In the genomic region with DNA sequence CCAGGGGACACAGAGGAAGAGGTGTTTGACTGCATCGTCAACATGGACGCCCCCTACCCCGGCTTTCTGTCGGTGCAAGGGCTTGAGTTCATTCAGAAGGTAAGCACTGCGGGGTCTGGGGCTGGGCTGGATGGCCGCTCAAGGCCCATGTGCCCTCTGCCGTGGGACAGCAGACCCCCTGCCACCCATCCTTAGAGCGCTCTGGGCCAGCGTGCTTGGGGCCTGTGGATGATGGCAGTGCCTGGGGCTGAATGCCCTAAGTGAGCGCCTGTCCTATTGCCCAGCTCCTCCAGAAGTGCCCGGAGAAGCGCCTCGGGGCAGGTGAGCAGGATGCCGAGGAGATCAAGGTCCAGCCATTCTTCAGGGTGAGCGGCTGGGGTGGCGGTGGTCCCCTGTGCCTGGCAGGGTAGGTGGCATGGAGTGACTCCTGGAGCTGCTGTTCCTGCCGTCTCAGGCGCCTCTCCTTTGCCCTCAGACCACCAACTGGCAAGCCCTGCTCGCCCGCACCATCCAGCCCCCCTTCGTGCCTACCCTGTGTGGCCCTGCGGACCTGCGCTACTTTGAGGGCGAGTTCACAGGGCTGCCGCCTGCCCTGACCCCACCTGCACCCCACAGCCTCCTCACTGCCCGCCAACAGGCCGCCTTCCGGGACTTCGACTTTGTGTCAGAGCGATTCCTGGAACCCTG, we compare ENCODE assay signal across 1 cellular context.
TF ChIP-seq lines count a peak whose summit lies in the region.

No MANE protein-coding gene starts in this region.

TF ChIP-seq in SK-N-SH, 30 proteins besides CTCF, POLR2A, EP300 and RAD21:
- no peak for TF ChIP-seq SMC3 (IDR thresholded peaks at IDR 0.05; ENCODE audit: low read depth, low read length)
- TF ChIP-seq TAF1 (IDR thresholded peaks at IDR 0.05; ENCODE audit: borderline replicate concordance, low read depth, low read length), result no peak
- TF ChIP-seq, protein P1, sequence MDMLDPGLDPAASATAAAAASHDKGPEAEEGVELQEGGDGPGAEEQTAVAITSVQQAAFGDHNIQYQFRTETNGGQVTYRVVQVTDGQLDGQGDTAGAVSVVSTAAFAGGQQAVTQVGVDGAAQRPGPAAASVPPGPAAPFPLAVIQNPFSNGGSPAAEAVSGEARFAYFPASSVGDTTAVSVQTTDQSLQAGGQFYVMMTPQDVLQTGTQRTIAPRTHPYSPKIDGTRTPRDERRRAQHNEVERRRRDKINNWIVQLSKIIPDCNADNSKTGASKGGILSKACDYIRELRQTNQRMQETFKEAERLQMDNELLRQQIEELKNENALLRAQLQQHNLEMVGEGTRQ (IDR thresholded peaks at IDR 0.05; ENCODE audit: borderline replicate concordance, low read depth, low read length), result no peak
- no peak for TF ChIP-seq GATA2 (CRISPR knock-in tag; IDR thresholded peaks at IDR 0.05)
- TF ChIP-seq, protein P2, sequence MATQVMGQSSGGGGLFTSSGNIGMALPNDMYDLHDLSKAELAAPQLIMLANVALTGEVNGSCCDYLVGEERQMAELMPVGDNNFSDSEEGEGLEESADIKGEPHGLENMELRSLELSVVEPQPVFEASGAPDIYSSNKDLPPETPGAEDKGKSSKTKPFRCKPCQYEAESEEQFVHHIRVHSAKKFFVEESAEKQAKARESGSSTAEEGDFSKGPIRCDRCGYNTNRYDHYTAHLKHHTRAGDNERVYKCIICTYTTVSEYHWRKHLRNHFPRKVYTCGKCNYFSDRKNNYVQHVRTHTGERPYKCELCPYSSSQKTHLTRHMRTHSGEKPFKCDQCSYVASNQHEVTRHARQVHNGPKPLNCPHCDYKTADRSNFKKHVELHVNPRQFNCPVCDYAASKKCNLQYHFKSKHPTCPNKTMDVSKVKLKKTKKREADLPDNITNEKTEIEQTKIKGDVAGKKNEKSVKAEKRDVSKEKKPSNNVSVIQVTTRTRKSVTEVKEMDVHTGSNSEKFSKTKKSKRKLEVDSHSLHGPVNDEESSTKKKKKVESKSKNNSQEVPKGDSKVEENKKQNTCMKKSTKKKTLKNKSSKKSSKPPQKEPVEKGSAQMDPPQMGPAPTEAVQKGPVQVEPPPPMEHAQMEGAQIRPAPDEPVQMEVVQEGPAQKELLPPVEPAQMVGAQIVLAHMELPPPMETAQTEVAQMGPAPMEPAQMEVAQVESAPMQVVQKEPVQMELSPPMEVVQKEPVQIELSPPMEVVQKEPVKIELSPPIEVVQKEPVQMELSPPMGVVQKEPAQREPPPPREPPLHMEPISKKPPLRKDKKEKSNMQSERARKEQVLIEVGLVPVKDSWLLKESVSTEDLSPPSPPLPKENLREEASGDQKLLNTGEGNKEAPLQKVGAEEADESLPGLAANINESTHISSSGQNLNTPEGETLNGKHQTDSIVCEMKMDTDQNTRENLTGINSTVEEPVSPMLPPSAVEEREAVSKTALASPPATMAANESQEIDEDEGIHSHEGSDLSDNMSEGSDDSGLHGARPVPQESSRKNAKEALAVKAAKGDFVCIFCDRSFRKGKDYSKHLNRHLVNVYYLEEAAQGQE (IDR thresholded peaks at IDR 0.05; ENCODE audit: low read depth, low read length), result no peak
- TF ChIP-seq RFX5 (IDR thresholded peaks at IDR 0.05; ENCODE audit: low read length), result no peak
- TF ChIP-seq FOXJ3 (CRISPR knock-in tag; IDR thresholded peaks at IDR 0.05), result no peak
- no peak for TF ChIP-seq EZH2phosphoT487 (IDR thresholded peaks at IDR 0.05; ENCODE audit: borderline replicate concordance, low read depth)
- TF ChIP-seq NRF1 (IDR thresholded peaks at IDR 0.05; ENCODE audit: low read depth, low read length), result no peak
- no peak for TF ChIP-seq JUND (IDR thresholded peaks at IDR 0.05)
- TF ChIP-seq, protein P3, sequence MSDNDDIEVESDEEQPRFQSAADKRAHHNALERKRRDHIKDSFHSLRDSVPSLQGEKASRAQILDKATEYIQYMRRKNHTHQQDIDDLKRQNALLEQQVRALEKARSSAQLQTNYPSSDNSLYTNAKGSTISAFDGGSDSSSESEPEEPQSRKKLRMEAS (IDR thresholded peaks at IDR 0.05; ENCODE audit: low read depth), result no peak
